ENCODE assay signal across 11 cellular contexts in genomic region chr5:116360008-116360853, GRCh38.
DNase-seq lines count a peak whose midpoint lies in the region; ATAC-seq and TF ChIP-seq lines count a peak whose summit lies in the region.
"Had no signal": no experiment of that assay in that cellular context is flagged by ENCODE, and none has a peak within 500 bp of the region (broad histone marks: within the 10 kb centered on the region; RNA-seq: fewer than 3 reads in every experiment).

No MANE protein-coding gene starts in this region.

- H2BK5ac ChIP-seq in H9 (ENCODE audit: insufficient read length, low read length) = no peak overlapping the region

- H3K4me1 ChIP-seq in BE2C = peaks cover 7% of the 10 kb centered on the region; the same call in 1 of the 2 replicates
- H3K4me1 ChIP-seq in muscle layer of duodenum (ENCODE audit: control insufficient read depth in 1 of 2, insufficient read depth in 2 of 2, low read length in 2 of 2) = peaks cover 0 to 34% of the 10 kb centered on the region in 2 donors
- no peaks in the 10 kb centered on the region for H3K4me1 ChIP-seq in H9 (ENCODE audit: insufficient read depth, low read length)

- no peak overlapping the region for H4K91ac ChIP-seq in H9 (ENCODE audit: insufficient read length, low read depth, low read length)

- no peaks in the 10 kb centered on the region for H3K79me1 ChIP-seq in H9 (ENCODE audit: insufficient read depth, low read depth, low read length, poor library complexity, severe bottlenecking)

- H3K27me3 Mint-ChIP-seq in H9 (ENCODE audit: low read depth) = peaks cover 19% of the 10 kb centered on the region
- H3K27me3 Mint-ChIP-seq: activated CD4-positive, alpha-beta T cell treated with anti-CD3 and anti-CD28 coated beads, Interleukin-2, amount 10 ng/mL, durations not matched to agents 7 days and 5 days had no signal

- no peak overlapping the region for H3T11ph ChIP-seq in H9 (ENCODE audit: low read length)

- no peak overlapping the region for H3K27ac Mint-ChIP-seq in H9
- H3K27ac Mint-ChIP-seq: activated CD4-positive, alpha-beta T cell treated with anti-CD3 and anti-CD28 coated beads, Interleukin-2, amount 10 ng/mL, durations not matched to agents 7 days and 5 days had no signal

- H2BK20ac ChIP-seq in H9 (ENCODE audit: low read depth, low read length, poor library complexity, severe bottlenecking) = no peak overlapping the region

- peaks cover 7 to 9% of the 10 kb centered on the region in 2 experiments; a peak in 2 of 4 replicates for H3K4me1 Mint-ChIP-seq in H9
- H3K4me1 Mint-ChIP-seq: activated CD4-positive, alpha-beta T cell treated with anti-CD3 and anti-CD28 coated beads, Interleukin-2, amount 10 ng/mL, durations not matched to agents 7 days and 5 days had no signal

- H3K4me3 Mint-ChIP-seq in H9 = no peak overlapping the region
- H3K4me3 Mint-ChIP-seq: activated CD4-positive, alpha-beta T cell treated with anti-CD3 and anti-CD28 coated beads, Interleukin-2, amount 10 ng/mL, durations not matched to agents 7 days and 5 days had no signal

- no peak overlapping the region for H4K8ac ChIP-seq in H9 (replicated peaks; ENCODE audit: insufficient read length, low read depth, low read length)

- DNase-seq in BE2C (peak; percentile 26), cerebellum (ENCODE audit: low spot score) (peak; percentile 65), H9 (no peak), NCI-H1417 treated with DMSO at 0.1 percent for 48 hours (lab: John Stamatoyannopoulos, UW) (no peak)
- DNase-seq: activated CD4-positive, alpha-beta T cell treated with anti-CD3 and anti-CD28 coated beads, Interleukin-2, amount 10 ng/mL, durations not matched to agents 7 days and 5 days; NCI-H510A treated with DMSO at 0.1 percent for 48 hours had no signal

- no peaks in the 10 kb centered on the region for H4K20me1 ChIP-seq in H9 (ENCODE audit: control insufficient read depth, insufficient read depth, insufficient read length)

- no peak overlapping the region for H2AK5ac ChIP-seq in H9 (ENCODE audit: insufficient read length, low read length)

- H3K36me3 ChIP-seq in BE2C = no peaks in the 10 kb centered on the region
- H3K36me3 ChIP-seq in muscle layer of duodenum (ENCODE audit: control insufficient read depth in 1 of 2, insufficient read depth in 2 of 2, low read length in 2 of 2) = no peaks in the 10 kb centered on the region
- H3K36me3 ChIP-seq: tibial artery had no signal

- no peak overlapping the region for H3K18ac ChIP-seq in H9 (ENCODE audit: insufficient read length, low read depth, low read length)

- H3K9ac ChIP-seq in H9 (ENCODE audit: extremely low read depth, insufficient read length, low read length) = no peak overlapping the region

- no peak overlapping the region for H2BK12ac ChIP-seq in H9 (ENCODE audit: insufficient read length, low read depth, low read length)

- no peak overlapping the region for H3K4me2 ChIP-seq in H9 (ENCODE audit: insufficient read depth, insufficient read length, low read length)

- ATAC-seq in HG03442 (IDR thresholded peaks at IDR 0.05; ENCODE audit: unreplicated experiment) = peak; percentile 16
- no peak for ATAC-seq in HG02938 (IDR thresholded peaks at IDR 0.05; ENCODE audit: unreplicated experiment)
- ATAC-seq in HG02571 (IDR thresholded peaks at IDR 0.05; ENCODE audit: unreplicated experiment) = no peak

- H2BK15ac ChIP-seq in H9 (ENCODE audit: low read depth, low read length) = no peak overlapping the region

- no peak overlapping the region for H3K4ac ChIP-seq in H9 (ENCODE audit: low read depth, low read length)

- H3K23ac ChIP-seq in H9 (ENCODE audit: insufficient read length, low read depth, low read length) = no peak overlapping the region

- no peak overlapping the region for H3K14ac ChIP-seq in H9 (ENCODE audit: insufficient read depth, low read length)

- no peak overlapping the region for H3K27ac ChIP-seq in muscle layer of duodenum (ENCODE audit: low read length)
- no peak overlapping the region for H3K27ac ChIP-seq in H9 (ENCODE audit: insufficient read length, low read depth, low read length)
- H3K27ac ChIP-seq: tibial artery had no signal

- peaks cover 0 to under 1% of the 10 kb centered on the region in 2 experiments; a peak in 2 of 5 replicates for H3K9me3 Mint-ChIP-seq in H9

- H4K5ac ChIP-seq in H9 (ENCODE audit: insufficient read length, low read depth, low read length) = no peak overlapping the region

- peaks cover 7% of the 10 kb centered on the region for H3K23me2 ChIP-seq in H9 (ENCODE audit: insufficient read length, low read depth, low read length, poor library complexity, severe bottlenecking)

- H2BK120ac ChIP-seq in H9 (ENCODE audit: low read depth, low read length, poor library complexity, severe bottlenecking) = no peak overlapping the region

- H3K9me3 ChIP-seq in BE2C (no peaks in the 10 kb centered on the region), muscle layer of duodenum (ENCODE audit: control insufficient read depth in 1 of 2, low read length in 2 of 2) (no peaks in the 10 kb centered on the region), H9 (ENCODE audit: control insufficient read depth, low read depth, low read length) (no peaks in the 10 kb centered on the region)
- H3K9me3 ChIP-seq: tibial artery had no signal

- no CpG with 5 or more reads among the region's 7 CpGs for WGBS in H9 (ENCODE audit: extremely low coverage, insufficient read length, low lambda C conversion rate)

- H3K36me3 Mint-ChIP-seq in H9 (ENCODE audit: insufficient read depth in 1 of 3, low read depth in 3 of 3) = peaks cover 0 to 1% (median 0%) of the 10 kb centered on the region in 3 experiments; a peak in 2 of 7 replicates

- no peak for TF ChIP-seq CTCF in BE2C (IDR thresholded peaks at IDR 0.05; ENCODE audit: low read depth, low read length)
- TF ChIP-seq CTCF in H9 (conservative IDR thresholded peaks at IDR 0.05) = no peak

- no peak overlapping the region for H3K56ac ChIP-seq in H9 (ENCODE audit: insufficient read length, low read depth, low read length)

- H3K27me3 ChIP-seq in BE2C = no peaks in the 10 kb centered on the region
- H3K27me3 ChIP-seq in muscle layer of duodenum (ENCODE audit: low read depth, low read length) = no peaks in the 10 kb centered on the region
- no peaks in the 10 kb centered on the region for H3K27me3 ChIP-seq in H9 (ENCODE audit: insufficient read depth, low read length)
- H3K27me3 ChIP-seq: tibial artery had no signal

- no peak overlapping the region for H2AFZ ChIP-seq in H9 (ENCODE audit: low read length)

- H3K79me2 ChIP-seq in H9 (ENCODE audit: insufficient read depth, low read length) = no peaks in the 10 kb centered on the region

- H3K4me3 ChIP-seq in BE2C (ENCODE audit: low read depth, low read length) = no peak overlapping the region
- peak overlapping the region; percentile 35 to 57 for H3K4me3 ChIP-seq in muscle layer of duodenum (ENCODE audit: low read depth in 1 of 2, low read length in 2 of 2)

Comparison
In these comparisons a context has a peak if more than half of its experiments do, and no peak if none do; other contexts are left out.
1. DNase-seq: peak in BE2C (single experiment) and cerebellum (single experiment); none in H9 (single experiment) and NCI-H1417 treated with DMSO at 0.1 percent for 48 hours (single experiment).